ENCODE assay signal across 10 cellular contexts in genomic region chr7:100679927-100680588, GRCh38. TPM values are rescaled to one million over a fixed set of nuclear protein-coding genes. Genes with fewer than 3 reads are reported as not detected.
DNase-seq lines count a peak whose midpoint lies in the region; ATAC-seq and TF ChIP-seq lines count a peak whose summit lies in the region.
"Had no signal": no experiment of that assay in that cellular context is flagged by ENCODE, and none has a peak within 500 bp of the region (broad histone marks: within the 10 kb centered on the region; RNA-seq: fewer than 3 reads in every experiment).

No MANE protein-coding gene starts in this region.

- no peak for ATAC-seq in CD4-positive, alpha-beta T cell (ENCODE audit: poor library complexity)
- ATAC-seq in GM21786 (IDR thresholded peaks at IDR 0.05; ENCODE audit: unreplicated experiment): no peak
- ATAC-seq in GM18498 (IDR thresholded peaks at IDR 0.05; ENCODE audit: unreplicated experiment): no peak

- H3K4me3 Mint-ChIP-seq in CD4-positive, alpha-beta T cell: peak overlapping the region; percentile 16
- peak overlapping the region; percentile 68 for H3K4me3 Mint-ChIP-seq in endothelial cell (ENCODE audit: unreplicated experiment)
- no peak overlapping the region for H3K4me3 Mint-ChIP-seq in neural progenitor cell

- DNase-seq in CD4-positive, alpha-beta T cell: no peak
- DNase-seq in MV-4-11 (lab: John Stamatoyannopoulos, UW) (peak; percentile 67), endothelial cell (ENCODE audit: low spot score) (no peak), neural progenitor cell (ENCODE audit: low spot score) (no peak), mucosa of gallbladder (ENCODE audit: low spot score) (no peak)
- no peak for DNase-seq in activated CD8-positive, alpha-beta memory T cell treated with anti-CD3 and anti-CD28 coated beads for 24 hours
- DNase-seq: NCI-H774 had no signal

- H3K9me3 Mint-ChIP-seq in CD4-positive, alpha-beta T cell: no peaks in the 10 kb centered on the region
- H3K9me3 Mint-ChIP-seq in endothelial cell (ENCODE audit: unreplicated experiment) (no peaks in the 10 kb centered on the region), neural progenitor cell (no peaks in the 10 kb centered on the region)

- H3K27ac ChIP-seq in CD4-positive, alpha-beta T cell (ENCODE audit: low read depth, low read length): peak overlapping the region; percentile 30
- peak overlapping the region; percentile 58 for H3K27ac ChIP-seq in neural progenitor cell

- peak overlapping the region; percentile 81 for H3K27ac Mint-ChIP-seq in CD4-positive, alpha-beta T cell
- H3K27ac Mint-ChIP-seq in endothelial cell (ENCODE audit: unreplicated experiment) (peak overlapping the region; percentile 28), neural progenitor cell (peak overlapping the region; percentile 26)

- peaks cover 46% of the 10 kb centered on the region for H3K4me1 Mint-ChIP-seq in CD4-positive, alpha-beta T cell (ENCODE audit: low read depth)
- H3K4me1 Mint-ChIP-seq in endothelial cell (ENCODE audit: unreplicated experiment): peaks cover 5% of the 10 kb centered on the region
- peaks cover 8% of the 10 kb centered on the region for H3K4me1 Mint-ChIP-seq in neural progenitor cell

- peaks cover 74% of the 10 kb centered on the region for H4K20me1 ChIP-seq in neural progenitor cell (ENCODE audit: low read depth)

- CTCF ChIA-PET in CD4-positive, alpha-beta T cell (lab: Charles Lee): interaction anchor here (0.9 to 1.3 kb wide), 2 partner anchors 12 to 25 kb away, joined by 4 read pairs; no protein-coding TSS in a partner anchor

- no peak overlapping the region for H3K4me3 ChIP-seq in neural progenitor cell

- no peaks in the 10 kb centered on the region for H3K36me3 ChIP-seq in neural progenitor cell

- H3K27me3 Mint-ChIP-seq in CD4-positive, alpha-beta T cell: no peaks in the 10 kb centered on the region
- peaks cover 12% of the 10 kb centered on the region for H3K27me3 Mint-ChIP-seq in endothelial cell (ENCODE audit: unreplicated experiment)
- peaks cover 3% of the 10 kb centered on the region for H3K27me3 Mint-ChIP-seq in neural progenitor cell (ENCODE audit: insufficient read depth, low read depth)

- H3K4me1 ChIP-seq in neural progenitor cell: no peaks in the 10 kb centered on the region

- H3F3A ChIP-seq in neural progenitor cell (ENCODE audit: low read depth): peaks cover 56% of the 10 kb centered on the region

- H3K9me3 ChIP-seq in CD4-positive, alpha-beta T cell (ENCODE audit: control insufficient read depth, low read length): no peaks in the 10 kb centered on the region
- no peaks in the 10 kb centered on the region for H3K9me3 ChIP-seq in neural progenitor cell (ENCODE audit: low read depth)

- no peak overlapping the region for H3K4me2 ChIP-seq in neural progenitor cell

- H3K36me3 Mint-ChIP-seq in CD4-positive, alpha-beta T cell (ENCODE audit: low read depth): peaks cover 67% of the 10 kb centered on the region
- peaks cover 12% of the 10 kb centered on the region for H3K36me3 Mint-ChIP-seq in endothelial cell (ENCODE audit: low read depth, unreplicated experiment)
- peaks cover 9% of the 10 kb centered on the region for H3K36me3 Mint-ChIP-seq in neural progenitor cell

- H2AFZ ChIP-seq in neural progenitor cell (replicated peaks): no peak overlapping the region

- peaks cover 7% of the 10 kb centered on the region for H3K79me2 ChIP-seq in neural progenitor cell (ENCODE audit: low read depth)

- H3K27me3 ChIP-seq in CD4-positive, alpha-beta T cell (ENCODE audit: control insufficient read depth, insufficient read depth, low read length): no peaks in the 10 kb centered on the region
- no peaks in the 10 kb centered on the region for H3K27me3 ChIP-seq in neural progenitor cell

- intact Hi-C loops in CD4-positive, alpha-beta T cell (cut with DNase I, micrococcal nuclease): loop anchor here in 1 of 2 experiments (5.0 kb wide), 1 partner anchor 203 kb away; the partner anchor contains the start of gene TSC22D4

- no peak overlapping the region for H3K9ac ChIP-seq in neural progenitor cell

- POLR2A ChIA-PET in CD4-positive, alpha-beta T cell (lab: Charles Lee): interaction anchor here (1.0 to 10.6 kb wide), 6 partner anchors 9 to 95 kb away, joined by 3 to 92 read pairs (median 10); partner anchors contain the start of genes FBXO24, GIGYF1, LRCH4 and MOSPD3

- no peak for TF ChIP-seq CTCF in CD4-positive, alpha-beta T cell (IDR thresholded peaks at IDR 0.05)
- TF ChIP-seq CTCF in endothelial cell (IDR thresholded peaks at IDR 0.05; ENCODE audit: unreplicated experiment) (no peak), neural progenitor cell (IDR thresholded peaks at IDR 0.05) (no peak)

RNA-seq across cellular contexts. Expression of gene GNB2, which starts 6.5 kb away (rescaled TPM):
- 10 to 100 TPM; 87.8 to 91.9 TPM for total RNA-seq in CD4-positive, alpha-beta T cell
- 336 TPM for total RNA-seq in endothelial cell (ENCODE audit: unreplicated experiment)
- total RNA-seq in neural progenitor cell (ENCODE audit: low replicate concordance): 54.3 and 110 TPM in 2 replicates
- 236 TPM for total RNA-seq in mucosa of gallbladder

RNA-seq across cellular contexts. Expression of gene GIGYF1, which starts 14.0 kb away (rescaled TPM):
- 10 to 100 TPM; 75.5 to 78.8 TPM for total RNA-seq in CD4-positive, alpha-beta T cell
- total RNA-seq in endothelial cell (ENCODE audit: unreplicated experiment) (70.6 TPM), neural progenitor cell (ENCODE audit: low replicate concordance) (24.2 and 64.5 TPM in 2 replicates), mucosa of gallbladder (56.2 TPM)

RNA-seq across cellular contexts. Expression of gene ACTL6B, which starts 23.8 kb away (rescaled TPM):
- total RNA-seq in CD4-positive, alpha-beta T cell: not detected
- total RNA-seq in endothelial cell (ENCODE audit: unreplicated experiment) (not detected), neural progenitor cell (ENCODE audit: low replicate concordance) (not detected in 2 replicates), mucosa of gallbladder (0.14 TPM)
- total RNA-seq: liver had no signal

RNA-seq across cellular contexts. Expression of gene POP7, which starts 25.9 kb away (rescaled TPM):
- 1 to 10 TPM; 7.4 to 7.5 TPM for total RNA-seq in CD4-positive, alpha-beta T cell
- 30.6 TPM for total RNA-seq in endothelial cell (ENCODE audit: unreplicated experiment)
- 19.4 and 55.1 TPM in 2 replicates for total RNA-seq in neural progenitor cell (ENCODE audit: low replicate concordance)
- 25.9 TPM for total RNA-seq in mucosa of gallbladder

RNA-seq across cellular contexts. Expression of gene TFR2, which starts 38.7 kb away (rescaled TPM):
- 1 to 10 TPM; 1.7 to 2.3 TPM for total RNA-seq in CD4-positive, alpha-beta T cell
- total RNA-seq in endothelial cell (ENCODE audit: unreplicated experiment): 1.0 TPM
- 0.34 and 1.9 TPM in 2 replicates for total RNA-seq in neural progenitor cell (ENCODE audit: low replicate concordance)
- 13.8 TPM for total RNA-seq in mucosa of gallbladder

Comparison
In these comparisons a context has a peak if more than half of its experiments do, and no peak if none do; other contexts are left out.
1. H3K27ac Mint-ChIP-seq: peak in every context shown above with its lines; median percentile 81 in CD4-positive, alpha-beta T cell; 28 in endothelial cell; 26 in neural progenitor cell.